Comparison of ENCODE assay signal across 12 cellular contexts in genomic region chr1:234716907-234717375, GRCh38.
DNase-seq lines count a peak whose midpoint lies in the region; ATAC-seq, FAIRE-seq and TF ChIP-seq lines count a peak whose summit lies in the region.
"Had no signal": no experiment of that assay in that cellular context is flagged by ENCODE, and none has a peak within 500 bp of the region (broad histone marks: within the 10 kb centered on the region; RNA-seq: fewer than 3 reads in every experiment).

No MANE protein-coding gene starts in this region.

- CTCF ChIA-PET in endothelial cell of umbilical vein (lab: Charles Lee), result interaction anchor here (1.0 to 2.3 kb wide), 3 partner anchors 14 to 366 kb away, joined by 3 to 8 read pairs (median 6); no protein-coding TSS in a partner anchor

- ATAC-seq in thoracic aorta (ENCODE audit: insufficient number of reproducible peaks, low FRiP score, low read depth), result no peak
- ATAC-seq in HG02938 (IDR thresholded peaks at IDR 0.05; ENCODE audit: unreplicated experiment), result no peak

- no peak for TF ChIP-seq POLR2A in endothelial cell of umbilical vein (IDR thresholded peaks at IDR 0.05; ENCODE audit: low read depth, low read length)

- H3K4me1 ChIP-seq in endothelial cell of umbilical vein (ENCODE audit: control insufficient read depth, extremely low read depth, insufficient read depth, low read length) (peaks cover 51% of the 10 kb centered on the region), thoracic aorta (ENCODE audit: control insufficient read depth in 1 of 2, low read depth in 2 of 2) (peaks cover 52 to 68% of the 10 kb centered on the region in 2 donors)

- no peak overlapping the region for H3K4me2 ChIP-seq in endothelial cell of umbilical vein (ENCODE audit: insufficient read depth, low read length)
- H3K4me2 ChIP-seq: KMS-11 had no signal

- no peak for FAIRE-seq in endothelial cell of umbilical vein (lab: Jason Lieb, UNC)
- FAIRE-seq: D721Med had no signal

- H3K27ac ChIP-seq in endothelial cell of umbilical vein (ENCODE audit: insufficient read depth, low read depth, low read length) (peak overlapping the region; percentile 72), thoracic aorta (peak overlapping the region; percentile 93 to 97)
- H3K27ac ChIP-seq: KMS-11 had no signal

- no peaks in the 10 kb centered on the region for H3K9me1 ChIP-seq in endothelial cell of umbilical vein (replicated peaks; ENCODE audit: control insufficient read depth, extremely low read depth, insufficient read depth, low read length)

- POLR2A ChIA-PET in endothelial cell of umbilical vein (lab: Charles Lee), result interaction anchor here (1.6 kb wide), 1 partner anchor 106 kb away, joined by 5 read pairs; no protein-coding TSS in a partner anchor

- H4K20me1 ChIP-seq in endothelial cell of umbilical vein (replicated peaks; ENCODE audit: control insufficient read depth, extremely low read depth, insufficient read depth, low read length), result no peaks in the 10 kb centered on the region

- H3K36me3 ChIP-seq in endothelial cell of umbilical vein (ENCODE audit: control insufficient read depth in 2 of 2, extremely low read depth in 1 of 2, insufficient read depth in 2 of 2, low read length in 2 of 2) (no peaks in the 10 kb centered on the region), thoracic aorta (no peaks in the 10 kb centered on the region)

- H3K9me3 ChIP-seq in endothelial cell of umbilical vein (replicated peaks; ENCODE audit: control insufficient read depth, insufficient read depth, low read length) (no peaks in the 10 kb centered on the region), thoracic aorta (no peaks in the 10 kb centered on the region)

- no peaks in the 10 kb centered on the region for H3K79me2 ChIP-seq in endothelial cell of umbilical vein (ENCODE audit: control insufficient read depth, insufficient read depth, low read length)

- intact Hi-C loops in endothelial cell of umbilical vein (cut with micrococcal nuclease), result no loop called here

- H3K4me3 ChIP-seq in endothelial cell of umbilical vein (replicated peaks in 1 of 3; ENCODE audit: insufficient read depth in 1 of 3, low read depth in 1 of 3, low read length in 3 of 3) (no peak overlapping the region), thoracic aorta (no peak overlapping the region)

- TF ChIP-seq CTCF in endothelial cell of umbilical vein (IDR thresholded peaks at IDR 0.05; ENCODE audit: extremely low read depth in 1 of 2, insufficient read depth in 1 of 2, low read depth in 1 of 2, low read length in 2 of 2), result no peak
- TF ChIP-seq CTCF in thoracic aorta (IDR thresholded peaks at IDR 0.05), result no peak

- DNase-seq in NCI-H2029 (lab: John Stamatoyannopoulos, UW), result peak; percentile 79
- DNase-seq in endothelial cell of umbilical vein (ENCODE audit: low read depth, low spot score), result no peak
- DNase-seq in midbrain (lab: John Stamatoyannopoulos, UW), result peak; percentile 26
- DNase-seq in thoracic aorta (ENCODE audit: low spot score), result no peak
- no peak for DNase-seq in A172 (ENCODE audit: low spot score)
- no peak for DNase-seq in stimulated activated naive CD4-positive, alpha-beta T cell treated with Interleukin-2 at 50 U/mL for 16 hours (lab: John Stamatoyannopoulos, UW)
- DNase-seq: activated T-cell treated with anti-CD3 and anti-CD28 coated beads, Interleukin-2, amount 50 U/mL, for 24 hours; foreskin melanocyte; stimulated activated CD4-positive, alpha-beta T cell treated with anti-CD3 and anti-CD28 coated beads, Interleukin-1b, Interleukin-23, amount 100 ng/mL, for 48 hours had no signal

- BruUV-seq in endothelial cell of umbilical vein (replicated peaks; lab: Mats Ljungman, UMichigan), result no TSS peak

- H3K9ac ChIP-seq in endothelial cell of umbilical vein (replicated peaks; ENCODE audit: extremely low read depth, insufficient read depth, low read length), result no peak overlapping the region
- H3K9ac ChIP-seq: KMS-11 had no signal

- H2AFZ ChIP-seq in endothelial cell of umbilical vein (ENCODE audit: low read depth, low read length), result no peak overlapping the region

- no peaks in the 10 kb centered on the region for H3K27me3 ChIP-seq in endothelial cell of umbilical vein (ENCODE audit: control insufficient read depth in 2 of 2, insufficient read depth in 2 of 2, low read length in 2 of 2)
- H3K27me3 ChIP-seq in thoracic aorta (replicated peaks; ENCODE audit: insufficient read depth), result no peaks in the 10 kb centered on the region

- dilution Hi-C loops in endothelial cell of umbilical vein (cut with MboI; ENCODE audit: extremely low pct_ligation_motif_present, low sequenced_read_pairs), result no loop called here

TF ChIP-seq in endothelial cell of umbilical vein, 7 proteins besides CTCF, POLR2A, EP300 and RAD21:
- TF ChIP-seq POLR2AphosphoS5 (IDR thresholded peaks at IDR 0.05; ENCODE audit: insufficient read depth, low read depth, low read length) (no peak), MYC (IDR thresholded peaks at IDR 0.05; ENCODE audit: low read depth, low read length) (no peak), FOS (IDR thresholded peaks at IDR 0.05; ENCODE audit: borderline replicate concordance, insufficient read depth, low read length) (no peak), MAX (IDR thresholded peaks at IDR 0.05; ENCODE audit: insufficient read depth, insufficient read length) (no peak), JUN (IDR thresholded peaks at IDR 0.05; ENCODE audit: borderline replicate concordance, insufficient read depth, insufficient read length, low read depth) (no peak), GATA2 (IDR thresholded peaks at IDR 0.05; ENCODE audit: insufficient read depth, insufficient read length, low read depth, low read length) (no peak), EZH2 (IDR thresholded peaks at IDR 0.05; ENCODE audit: borderline replicate concordance, low read depth, low read length, severe bottlenecking) (no peak)

Comparison
In these comparisons a context has a peak if more than half of its experiments do, and no peak if none do; other contexts are left out.
1. DNase-seq: peak in NCI-H2029 (single experiment) and midbrain (single experiment); none in endothelial cell of umbilical vein (single experiment), thoracic aorta (single experiment), A172 (single experiment) and stimulated activated naive CD4-positive, alpha-beta T cell treated with Interleukin-2 at 50 U/mL for 16 hours (single experiment).